23 cellular contexts compared by ENCODE assay signal in the genomic region with DNA sequence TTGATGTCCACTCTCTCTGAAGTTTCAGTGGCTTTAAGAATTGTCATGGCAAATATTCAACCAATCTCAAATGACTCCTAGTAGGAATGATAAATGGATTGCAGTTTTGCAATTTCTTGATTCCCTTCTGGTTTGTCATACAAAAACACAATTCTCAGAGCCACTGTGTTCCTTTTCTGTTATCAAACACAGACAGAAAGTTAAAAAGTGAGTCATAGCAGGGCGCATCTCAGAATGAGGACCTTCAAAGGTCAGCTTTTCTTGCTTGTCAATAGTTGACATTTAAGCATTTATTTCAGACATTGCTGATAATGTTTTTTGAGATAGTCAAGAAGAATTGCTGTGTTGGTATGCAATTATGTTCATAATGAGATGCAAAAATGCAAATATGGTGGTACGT.
"Had no signal": no experiment of that assay in that cellular context is flagged by ENCODE, and none has a peak within 500 bp of the region (broad histone marks: within the 10 kb centered on the region; RNA-seq: fewer than 3 reads in every experiment).

No MANE protein-coding gene starts in this region.

- H3K9me3 ChIP-seq: pancreas, psoas muscle, tibial artery had no signal

- ATAC-seq: activated CD8-positive, alpha-beta memory T cell treated with anti-CD3 and anti-CD28 coated beads, Interleukin-2, amount 10 ng/mL, durations not matched to agents 7 days and 5 days; activated CD8-positive, alpha-beta T cell treated with anti-CD3 and anti-CD28 coated beads for 36 hours; foreskin keratinocyte; left ventricle myocardium superior; natural killer cell; pancreas; psoas muscle; right cardiac atrium; stimulated activated naive CD8-positive, alpha-beta T cell treated with anti-CD3 and anti-CD28 coated beads, Interleukin-15, amount 100 ng/mL, for 72 hours had no signal

- H3K4me3 ChIP-seq: pancreas, psoas muscle, skin epidermis, tibial artery had no signal

- H3K4me1 ChIP-seq: foreskin keratinocyte, pancreas, psoas muscle, tibial artery had no signal

- H3K27me3 ChIP-seq: foreskin keratinocyte, pancreas, tibial artery had no signal

- H3K36me3 ChIP-seq: pancreas, tibial artery had no signal

- H3K27ac ChIP-seq: epithelial cell of prostate, foreskin keratinocyte, pancreas, psoas muscle, skin epidermis, tibial artery had no signal

- DNase-seq: activated CD4-positive, alpha-beta T cell treated with anti-CD3 and anti-CD28 coated beads, Interleukin-2, amount 10 ng/mL, durations not matched to agents 24 days and 14 days; activated CD8-positive, alpha-beta memory T cell treated with anti-CD3 and anti-CD28 coated beads, Interleukin-2, amount 10 ng/mL, durations not matched to agents 7 days and 5 days; activated CD8-positive, alpha-beta T cell treated with anti-CD3 and anti-CD28 coated beads for 36 hours; activated effector memory CD4-positive, alpha-beta T cell treated with anti-CD3 and anti-CD28 coated beads, Interleukin-2, amount 50 U/mL, for 16 hours; activated naive CD4-positive, alpha-beta T cell treated with anti-CD3 and anti-CD28 coated beads, Interleukin-2, amount 10 ng/mL, durations not matched to agents 7 days and 5 days; activated T-cell treated with anti-CD3 and anti-CD28 coated beads for 4 hours; amygdala; cerebellar nuclear complex; cortex of kidney; foreskin keratinocyte; left ventricle myocardium superior; mammary epithelial cell; midbrain; natural killer cell; pancreas; psoas muscle; right cardiac atrium; stimulated activated CD4-positive, alpha-beta T cell treated with anti-CD3 and anti-CD28 coated beads, Interleukin-1b, Interleukin-23, amount 100 ng/mL, for 48 hours; stimulated activated naive CD8-positive, alpha-beta T cell treated with anti-CD3 and anti-CD28 coated beads, Interleukin-15, amount 100 ng/mL, for 72 hours; T1000; tibial artery had no signal
